Comparison of ENCODE assay signal across 8 cellular contexts in genomic region chr9:109880276-109881169, GRCh38.
A peak's percentile ranks its signal among the peaks of the same experiment; 100 is the strongest.
DNase-seq lines count a peak whose midpoint lies in the region; ATAC-seq and TF ChIP-seq lines count a peak whose summit lies in the region.

No MANE protein-coding gene starts in this region.

- H3K9me3 Mint-ChIP-seq in stimulated activated memory B cell treated with anti-CD40 and anti-IgM and Interleukin-4, amounts not matched to agents 10 μg/mL and 1 μg/mL and 100 μg/mL, for 72 hours: no peaks in the 10 kb centered on the region

- no peaks in the 10 kb centered on the region for H3K4me1 Mint-ChIP-seq in stimulated activated memory B cell treated with anti-CD40 and anti-IgM and Interleukin-4, amounts not matched to agents 10 μg/mL and 1 μg/mL and 100 μg/mL, for 72 hours

- H3K36me3 ChIP-seq in WERI-Rb-1: no peaks in the 10 kb centered on the region

- peak; percentile 61 for ATAC-seq in GM19043 (IDR thresholded peaks at IDR 0.05; ENCODE audit: low read depth, unreplicated experiment)
- peak; percentile 64 for ATAC-seq in HG03575 (IDR thresholded peaks at IDR 0.05; ENCODE audit: extremely low read depth, insufficient number of reproducible peaks, low FRiP score, unreplicated experiment)
- ATAC-seq in stimulated activated memory B cell treated with anti-CD40 and anti-IgM and Interleukin-4, amounts not matched to agents 10 μg/mL and 1 μg/mL and 100 μg/mL, for 72 hours: peak; percentile 73

- peaks cover 21% of the 10 kb centered on the region for H3K27me3 Mint-ChIP-seq in stimulated activated memory B cell treated with anti-CD40 and anti-IgM and Interleukin-4, amounts not matched to agents 10 μg/mL and 1 μg/mL and 100 μg/mL, for 72 hours

- no peak overlapping the region for H3K27ac Mint-ChIP-seq in stimulated activated memory B cell treated with anti-CD40 and anti-IgM and Interleukin-4, amounts not matched to agents 10 μg/mL and 1 μg/mL and 100 μg/mL, for 72 hours

- H3K36me3 Mint-ChIP-seq in stimulated activated memory B cell treated with anti-CD40 and anti-IgM and Interleukin-4, amounts not matched to agents 10 μg/mL and 1 μg/mL and 100 μg/mL, for 72 hours: no peaks in the 10 kb centered on the region

- H3K4me3 Mint-ChIP-seq in stimulated activated memory B cell treated with anti-CD40 and anti-IgM and Interleukin-4, amounts not matched to agents 10 μg/mL and 1 μg/mL and 100 μg/mL, for 72 hours: no peak overlapping the region

- H3K4me3 ChIP-seq in WERI-Rb-1 (ENCODE audit: low read depth, low read length) (no peak overlapping the region), foreskin fibroblast (ENCODE audit: low read depth in 1 of 2, low read length in 2 of 2) (no peak overlapping the region)

- TF ChIP-seq CTCF in WERI-Rb-1 (IDR thresholded peaks at IDR 0.05; ENCODE audit: low read depth, low read length) (peak; percentile 85), foreskin fibroblast (IDR thresholded peaks at IDR 0.05; ENCODE audit: low read depth, low read length) (peak; percentile 59)

- H3K27ac ChIP-seq in WERI-Rb-1: no peak overlapping the region

- peak; percentile 27 for DNase-seq in CD1c-positive myeloid dendritic cell (ENCODE audit: extremely low spot score)
- DNase-seq in WERI-Rb-1: peak; percentile 33
- peak in 1 of 2 donors; percentile 39 for DNase-seq in foreskin fibroblast
- DNase-seq in SHP77 treated with DMSO at 0.1 percent for 48 hours (lab: John Stamatoyannopoulos, UW): no peak
- no peak for DNase-seq in effector CD4-positive, alpha-beta T cell

- peaks cover 4% of the 10 kb centered on the region for H3K9me3 ChIP-seq in WERI-Rb-1 (ENCODE audit: severe bottlenecking)

- H3K27me3 ChIP-seq in WERI-Rb-1 (ENCODE audit: insufficient read depth, low read depth, severe bottlenecking): peaks cover 92% of the 10 kb centered on the region

Comparison
In these comparisons a context has a peak if more than half of its experiments do, and no peak if none do; other contexts are left out.
1. DNase-seq: peak in CD1c-positive myeloid dendritic cell (single experiment) and WERI-Rb-1 (single experiment); none in SHP77 treated with DMSO at 0.1 percent for 48 hours (single experiment) and effector CD4-positive, alpha-beta T cell (single experiment).
2. Peak in every context shown above with its lines, with median percentiles within 50 percentile points of each other: ATAC-seq.